8 cellular contexts compared by ENCODE assay signal in the genomic region with DNA sequence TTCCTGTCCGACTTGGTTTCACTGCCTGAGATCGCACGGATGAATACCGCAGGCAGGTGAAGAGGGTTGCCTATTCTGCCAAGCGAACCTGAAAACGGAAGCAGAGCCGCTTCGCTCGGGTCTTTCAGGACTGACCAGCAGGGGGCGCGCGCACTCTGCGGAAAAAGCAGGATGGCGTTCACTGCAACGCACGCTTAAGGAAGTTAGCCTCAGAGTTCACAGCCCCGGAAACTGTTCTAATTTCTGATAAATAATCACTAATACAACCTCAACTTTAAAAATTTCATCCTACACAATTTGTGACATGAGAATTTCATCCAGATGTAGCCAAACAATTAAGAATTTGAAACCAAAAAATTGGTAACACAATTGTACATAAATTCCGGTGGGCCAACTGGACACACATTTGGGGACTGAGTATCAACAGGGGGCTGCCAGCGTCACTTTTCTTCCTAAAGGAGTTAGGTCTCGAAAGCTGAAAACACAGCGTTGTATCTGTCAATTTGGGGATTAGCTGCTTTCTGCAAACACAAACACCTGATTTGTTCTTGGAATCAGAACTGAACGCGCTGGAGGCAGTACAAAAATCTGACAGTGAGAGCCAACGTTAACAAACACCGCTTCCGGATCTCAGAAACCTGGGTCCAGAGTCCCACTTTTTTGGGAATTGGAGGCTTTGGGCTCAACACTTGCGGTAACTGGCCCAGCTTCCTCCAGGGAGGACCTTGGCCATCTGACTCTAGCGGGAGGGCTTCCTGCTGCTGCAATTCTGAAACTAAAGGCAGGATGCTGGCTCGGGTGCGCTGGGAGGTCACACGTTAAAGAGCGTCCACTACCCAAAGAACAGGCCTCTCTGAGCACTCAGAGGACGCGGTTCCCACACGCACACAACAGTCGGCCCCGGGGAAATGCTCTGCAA. TPM values are rescaled to one million over a fixed set of nuclear protein-coding genes. Genes with fewer than 3 reads are reported as not detected.
A peak's percentile ranks its signal among the peaks of the same experiment; 100 is the strongest.
DNase-seq lines count a peak whose midpoint lies in the region; ATAC-seq and TF ChIP-seq lines count a peak whose summit lies in the region.

No MANE protein-coding gene starts in this region.

- in situ Hi-C loops in gastrocnemius medialis (cut with MboI; ENCODE audit: low sequenced_read_pairs in 4 of 4): loop anchor here (5.0 to 25.0 kb wide), 6 partner anchors 190 to 630 kb away; a partner anchor contains a TSS

- H3K4me1 ChIP-seq in HCT116 (ENCODE audit: control insufficient read depth in 1 of 2, insufficient read depth in 2 of 2, low read length in 2 of 2): peaks cover 0 to 13% of the 10 kb centered on the region in 2 experiments; a peak in 2 of 4 replicates
- H3K4me1 ChIP-seq in ascending aorta: peaks cover 43 to 87% of the 10 kb centered on the region in 2 donors
- H3K4me1 ChIP-seq in gastrocnemius medialis: peaks cover 39 to 73% of the 10 kb centered on the region in 2 donors

- H3K36me3 ChIP-seq in HCT116 (ENCODE audit: control insufficient read depth in 1 of 2, insufficient read depth in 2 of 2, low read length in 2 of 2) (no peaks in the 10 kb centered on the region), ascending aorta (peaks cover 21 to 34% of the 10 kb centered on the region in 2 donors), gastrocnemius medialis (no peaks in the 10 kb centered on the region)

- POLR2A ChIA-PET in HCT116 (lab: Charles Lee): no interaction called here

- H2AFZ ChIP-seq in HCT116 (ENCODE audit: low read depth, low read length, poor library complexity, severe bottlenecking): peak overlapping the region; percentile 60

- ATAC-seq in HCT116: peak; percentile 96
- peak; percentile 72 to 87 for ATAC-seq in gastrocnemius medialis
- no peak for ATAC-seq in HG03457 (IDR thresholded peaks at IDR 0.05; ENCODE audit: unreplicated experiment)

- CTCF ChIA-PET in HCT116 (lab: Charles Lee): interaction anchor here (1.0 to 1.8 kb wide), 5 partner anchors 190 to 278 kb away, joined by 3 to 8 read pairs (median 4); a partner anchor contains a TSS

- H4K20me1 ChIP-seq in HCT116 (ENCODE audit: insufficient read depth): no peaks in the 10 kb centered on the region

- RAD21 ChIA-PET in HCT116 (lab: Charles Lee; ENCODE audit: low non-redundant PET in 1 of 2, low total read pairs in 2 of 2, uncharacterized antibody in 2 of 2, unreplicated experiment in 2 of 2): no interaction called here

- peak overlapping the region in 1 of 2 experiments; percentile 17; a peak in 2 of 4 replicates for H3K4me3 ChIP-seq in HCT116 (replicated peaks in 1 of 2; ENCODE audit: low read depth in 1 of 2, low read length in 2 of 2)
- peak overlapping the region; percentile 37 to 82 for H3K4me3 ChIP-seq in ascending aorta
- H3K4me3 ChIP-seq in gastrocnemius medialis: peak overlapping the region; percentile 26 to 42 (median 30)

- peaks cover 5% of the 10 kb centered on the region; the same call in 1 of the 2 replicates for H3K79me2 ChIP-seq in HCT116 (ENCODE audit: insufficient read depth, low read length)

- intact Hi-C loops in HCT116 (cut with micrococcal nuclease): loop anchor here (1.0 to 10.0 kb wide), 5 partner anchors 191 to 472 kb away; no protein-coding TSS in a partner anchor
- intact Hi-C loops in ascending aorta (cut with DNase I): loop anchor here (1.0 to 10.0 kb wide), 5 partner anchors 107 to 392 kb away; a partner anchor contains a TSS
- intact Hi-C loops in gastrocnemius medialis (cut with DNase I; ENCODE audit: low total_unique reads): loop anchor here (1.0 to 5.0 kb wide), 7 partner anchors 106 to 415 kb away; a partner anchor contains a TSS

- TF ChIP-seq RAD21 in HCT116 (IDR thresholded peaks at IDR 0.05; ENCODE audit: low read depth): peak; percentile 98

- no peak overlapping the region for H3K9ac ChIP-seq in HCT116 (ENCODE audit: low read length)

- H3K27ac ChIP-seq in HCT116 (ENCODE audit: low read depth, low read length): no peak overlapping the region
- H3K27ac ChIP-seq in ascending aorta: peak overlapping the region; percentile 100
- peak overlapping the region; percentile 71 to 96 (median 90) for H3K27ac ChIP-seq in gastrocnemius medialis

- no TSS peak for BruUV-seq in HCT116 (replicated peaks; lab: Mats Ljungman, UMichigan)

- TF ChIP-seq POLR2A in HCT116 (IDR thresholded peaks at IDR 0.05; ENCODE audit: borderline replicate concordance, extremely low read depth, insufficient read depth, insufficient read length) (no peak), gastrocnemius medialis (IDR thresholded peaks at IDR 0.05) (no peak)

- DNase-seq in GDM1 (lab: John Stamatoyannopoulos, UW) (peak; percentile 54), HCT116 (ENCODE audit: low read depth, low spot score) (peak; percentile 48), NCI-H1105 treated with DMSO at 0.1 percent for 48 hours (lab: John Stamatoyannopoulos, UW) (peak; percentile 76), T-helper 22 cell (ENCODE audit: low read depth) (peak; percentile 63), ascending aorta (ENCODE audit: low spot score in 2 of 2) (peak in 1 of 2 donors; percentile 91), hepatic stellate cell (ENCODE audit: low spot score) (peak; percentile 80), gastrocnemius medialis (peak; percentile 68 to 80)

- H3K9me2 ChIP-seq in HCT116 (ENCODE audit: insufficient read depth): no peaks in the 10 kb centered on the region

- H3K9me3 ChIP-seq in HCT116 (ENCODE audit: control insufficient read depth in 1 of 2, insufficient read depth in 1 of 2, low read depth in 1 of 2, low read length in 2 of 2): no peaks in the 10 kb centered on the region
- H3K9me3 ChIP-seq in ascending aorta: no peaks in the 10 kb centered on the region
- H3K9me3 ChIP-seq in gastrocnemius medialis: no peaks in the 10 kb centered on the region

- peak overlapping the region; percentile 52 for H3K4me2 ChIP-seq in HCT116 (ENCODE audit: low read length)

- TF ChIP-seq CTCF in HCT116 (IDR thresholded peaks at IDR 0.05 in 2 of 3, conservative IDR thresholded peaks at IDR 0.05 in 1 of 3; ENCODE audit: borderline replicate concordance in 1 of 3, insufficient read depth in 1 of 3, low read depth in 2 of 3, low read length in 2 of 3) (peak; percentile 86 to 95 (median 91)), ascending aorta (IDR thresholded peaks at IDR 0.05) (peak; percentile 85 to 96 (median 94)), gastrocnemius medialis (IDR thresholded peaks at IDR 0.05 in 4 of 5, conservative IDR thresholded peaks at IDR 0.05 in 1 of 5) (peak; percentile 93 to 97 (median 95))

- H3K27me3 ChIP-seq in HCT116 (ENCODE audit: insufficient read depth, low read length): no peaks in the 10 kb centered on the region
- no peaks in the 10 kb centered on the region for H3K27me3 ChIP-seq in ascending aorta
- H3K27me3 ChIP-seq in gastrocnemius medialis: no peaks in the 10 kb centered on the region

TF ChIP-seq in HCT116, 20 proteins besides CTCF, POLR2A, EP300 and RAD21:
- TF ChIP-seq, protein P1, sequence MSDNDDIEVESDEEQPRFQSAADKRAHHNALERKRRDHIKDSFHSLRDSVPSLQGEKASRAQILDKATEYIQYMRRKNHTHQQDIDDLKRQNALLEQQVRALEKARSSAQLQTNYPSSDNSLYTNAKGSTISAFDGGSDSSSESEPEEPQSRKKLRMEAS (IDR thresholded peaks at IDR 0.05): peak; percentile 12; the same call in 1 of the 2 replicates
- no peak for TF ChIP-seq JUND (IDR thresholded peaks at IDR 0.05)
- TF ChIP-seq SP1 (IDR thresholded peaks at IDR 0.05; ENCODE audit: low read depth): no peak
- peak; percentile 31 for TF ChIP-seq YY1 (IDR thresholded peaks at IDR 0.05; ENCODE audit: extremely low read depth, insufficient replicate concordance, low read depth, low read length)
- peak; percentile 57; the same call in 1 of the 2 replicates for TF ChIP-seq CBX3 (IDR thresholded peaks at IDR 0.05; ENCODE audit: low read depth)

RNA-seq across cellular contexts. Expression of a gene that starts 8.8 kb away (rescaled TPM):
- total RNA-seq in HCT116 (2021; ENCODE audit: unreplicated experiment) (6.3 TPM), ascending aorta (310 TPM), gastrocnemius medialis (10 to 100 TPM in 3 of 4 donors, 1 to 10 TPM in 1; 8.8 to 47.1 (median 19.6) TPM)
- 7.5 and 8.1 TPM in 2 replicates for polyA plus RNA-seq in HCT116 (2012)
